Comparison of ENCODE assay signal across 7 cellular contexts in genomic region chr15:30842758-30843472, GRCh38.
DNase-seq lines count a peak whose midpoint lies in the region; ATAC-seq and TF ChIP-seq lines count a peak whose summit lies in the region.
"Not testable (repeated sequence)": the region's sequence is repeated elsewhere in the genome, so short reads cannot be mapped to it uniquely, and the experiment has no call there.

No MANE protein-coding gene starts in this region.

- not testable (repeated sequence) for H3K27me3 ChIP-seq in Peyer's patch

- H3K4me3 ChIP-seq in Peyer's patch = not testable (repeated sequence)

- ATAC-seq in GM18508 (IDR thresholded peaks at IDR 0.05; ENCODE audit: insufficient read depth, unreplicated experiment) (peak; percentile 94), HG02852 (IDR thresholded peaks at IDR 0.05; ENCODE audit: unreplicated experiment) (peak; percentile 92), HG03520 (IDR thresholded peaks at IDR 0.05; ENCODE audit: unreplicated experiment) (peak; percentile 71)

- not testable (repeated sequence) for H3K9me3 ChIP-seq in Peyer's patch

- DNase-seq in GM20000 (ENCODE audit: low spot score) = peak; percentile 34
- peak in 2 of 3 donors; percentile 57 to 59 for DNase-seq in Peyer's patch
- DNase-seq in activated T-cell treated with anti-CD3 and anti-CD28 coated beads for 4 hours = peak; percentile 16
- DNase-seq in germinal center (ENCODE audit: low spot score) = peak; percentile 12

- H3K36me3 ChIP-seq in Peyer's patch = not testable (repeated sequence)

- not testable (repeated sequence) for TF ChIP-seq POLR2A in Peyer's patch (IDR thresholded peaks at IDR 0.05)

- not testable (repeated sequence) for H3K4me1 ChIP-seq in Peyer's patch

- TF ChIP-seq CTCF in GM20000 (IDR thresholded peaks at IDR 0.05; ENCODE audit: extremely low read depth, missing control alignments); Peyer's patch (IDR thresholded peaks at IDR 0.05): not testable (repeated sequence)

- not testable (repeated sequence) for H3K27ac ChIP-seq in Peyer's patch
